In the genomic region with DNA sequence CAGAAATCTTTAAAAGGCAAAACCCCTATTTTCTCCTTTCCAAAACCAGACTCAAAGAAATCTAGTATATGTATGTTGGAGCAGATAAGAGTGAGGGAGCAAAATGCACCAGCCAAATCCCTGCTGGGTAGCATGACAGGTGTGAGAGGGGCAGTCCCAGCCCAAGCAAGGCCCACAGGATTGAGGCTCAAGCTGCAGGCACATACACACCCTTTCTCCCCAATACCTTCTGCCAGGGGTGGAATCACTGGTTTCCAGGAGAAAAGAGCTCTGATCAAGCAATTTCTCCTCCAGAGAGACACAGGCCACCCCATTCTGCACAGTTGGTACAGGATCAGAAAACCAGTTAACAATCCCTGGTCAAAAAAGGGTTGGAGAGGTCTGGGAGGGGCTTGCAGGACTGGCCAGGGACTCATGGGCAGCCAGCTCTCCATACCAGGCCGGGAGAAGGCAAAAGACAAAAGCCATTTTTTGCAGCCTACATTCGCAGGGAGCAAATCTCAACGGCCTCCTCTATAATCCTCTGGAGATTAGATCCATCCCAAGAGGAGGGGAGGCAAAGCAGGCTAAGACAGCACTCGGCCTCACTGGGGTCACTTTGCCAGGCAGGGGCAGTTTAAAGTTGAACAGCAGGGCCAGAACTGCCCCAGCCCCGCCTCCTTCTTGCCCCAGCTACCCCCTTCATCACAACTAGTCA, we compare ENCODE assay signal across 9 cellular contexts. TPM values are rescaled to one million over a fixed set of nuclear protein-coding genes. Genes with fewer than 3 reads are reported as not detected.
A peak's percentile ranks its signal among the peaks of the same experiment; 100 is the strongest.
DNase-seq lines count a peak whose midpoint lies in the region; ATAC-seq lines count a peak whose summit lies in the region.
"Had no signal": no experiment of that assay in that cellular context is flagged by ENCODE, and none has a peak within 500 bp of the region (broad histone marks: within the 10 kb centered on the region; RNA-seq: fewer than 3 reads in every experiment).

No MANE protein-coding gene starts in this region.

- peak overlapping the region; percentile 97 for H3K9ac ChIP-seq in iPS-15b (ENCODE audit: low read depth, low read length)

- H3K36me3 ChIP-seq in iPS-15b (ENCODE audit: control insufficient read depth, insufficient read depth, low read length): peaks cover 10% of the 10 kb centered on the region

- no peaks in the 10 kb centered on the region for H3K27me3 Mint-ChIP-seq in activated CD4-positive, alpha-beta memory T cell treated with anti-CD3 and anti-CD28 coated beads for 36 hours
- no peaks in the 10 kb centered on the region for H3K27me3 Mint-ChIP-seq in stimulated activated naive CD8-positive, alpha-beta T cell treated with anti-CD3 and anti-CD28 coated beads, Interleukin-15, amount 100 ng/mL, for 72 hours

- DNase-seq in NCI-H82 (lab: John Stamatoyannopoulos, UW): peak; percentile 82
- no peak for DNase-seq in NCI-H82 treated with DMSO at 0.1 percent for 48 hours (lab: John Stamatoyannopoulos, UW; ENCODE audit: unreplicated experiment)
- no peak for DNase-seq in activated CD4-positive, alpha-beta memory T cell treated with anti-CD3 and anti-CD28 coated beads for 36 hours
- no peak for DNase-seq in stimulated activated naive CD8-positive, alpha-beta T cell treated with anti-CD3 and anti-CD28 coated beads, Interleukin-15, amount 100 ng/mL, for 72 hours
- no peak for DNase-seq in DMS79 treated with DMSO at 0.1 percent for 48 hours (lab: John Stamatoyannopoulos, UW)
- DNase-seq in NCI-H1436 (lab: John Stamatoyannopoulos, UW): no peak
- no peak for DNase-seq in GDM1 (lab: John Stamatoyannopoulos, UW)

- POLR2A ChIA-PET in activated CD4-positive, alpha-beta memory T cell treated with anti-CD3 and anti-CD28 coated beads for 36 hours (lab: Charles Lee): interaction anchor here (0.8 to 1.5 kb wide), 3 partner anchors 11 to 41 kb away, joined by 3 to 5 read pairs (median 4); a partner anchor contains a TSS

- peaks cover 14% of the 10 kb centered on the region for H3K36me3 Mint-ChIP-seq in activated CD4-positive, alpha-beta memory T cell treated with anti-CD3 and anti-CD28 coated beads for 36 hours

- peaks cover 47% of the 10 kb centered on the region for H3K4me1 Mint-ChIP-seq in activated CD4-positive, alpha-beta memory T cell treated with anti-CD3 and anti-CD28 coated beads for 36 hours (ENCODE audit: low read depth)
- peaks cover 63% of the 10 kb centered on the region for H3K4me1 Mint-ChIP-seq in stimulated activated naive CD8-positive, alpha-beta T cell treated with anti-CD3 and anti-CD28 coated beads, Interleukin-15, amount 100 ng/mL, for 72 hours

- H3K4me3 Mint-ChIP-seq in activated CD4-positive, alpha-beta memory T cell treated with anti-CD3 and anti-CD28 coated beads for 36 hours: peak overlapping the region; percentile 94
- peak overlapping the region; percentile 94 to 97 for H3K4me3 Mint-ChIP-seq in stimulated activated naive CD8-positive, alpha-beta T cell treated with anti-CD3 and anti-CD28 coated beads, Interleukin-15, amount 100 ng/mL, for 72 hours

- H3K4me1 ChIP-seq in iPS-15b (ENCODE audit: control insufficient read depth, insufficient read depth, low read length): peaks cover 23% of the 10 kb centered on the region

- peak overlapping the region; percentile 85 for H3K27ac Mint-ChIP-seq in activated CD4-positive, alpha-beta memory T cell treated with anti-CD3 and anti-CD28 coated beads for 36 hours
- H3K27ac Mint-ChIP-seq in stimulated activated naive CD8-positive, alpha-beta T cell treated with anti-CD3 and anti-CD28 coated beads, Interleukin-15, amount 100 ng/mL, for 72 hours: peak overlapping the region; percentile 96

- no peaks in the 10 kb centered on the region for H3K27me3 ChIP-seq in iPS-15b (ENCODE audit: control insufficient read depth, insufficient read depth, low read length)

- ATAC-seq in stimulated activated naive CD8-positive, alpha-beta T cell treated with anti-CD3 and anti-CD28 coated beads, Interleukin-15, amount 100 ng/mL, for 72 hours: no peak

- intact Hi-C loops in activated CD4-positive, alpha-beta memory T cell treated with anti-CD3 and anti-CD28 coated beads for 36 hours (cut with micrococcal nuclease): loop anchor here (5.0 kb wide), 2 partner anchors 74 to 179 kb away; a partner anchor contains a TSS

- H3K4me3 ChIP-seq in iPS-15b (ENCODE audit: low read depth, low read length): peak overlapping the region; percentile 85

- CTCF ChIA-PET in activated CD4-positive, alpha-beta memory T cell treated with anti-CD3 and anti-CD28 coated beads for 36 hours (lab: Charles Lee): interaction anchor here (0.8 to 3.6 kb wide), 8 partner anchors 11 to 72 kb away, joined by 3 to 17 read pairs (median 8); a partner anchor contains a TSS

- no peaks in the 10 kb centered on the region for H3K9me3 Mint-ChIP-seq in activated CD4-positive, alpha-beta memory T cell treated with anti-CD3 and anti-CD28 coated beads for 36 hours
- no peaks in the 10 kb centered on the region for H3K9me3 Mint-ChIP-seq in stimulated activated naive CD8-positive, alpha-beta T cell treated with anti-CD3 and anti-CD28 coated beads, Interleukin-15, amount 100 ng/mL, for 72 hours

- H3K9me3 ChIP-seq in iPS-15b (ENCODE audit: control insufficient read depth, insufficient read depth, low read length): no peaks in the 10 kb centered on the region

RNA-seq across cellular contexts. Expression of a gene that starts 2.1 kb away (rescaled TPM):
- total RNA-seq in activated CD4-positive, alpha-beta memory T cell treated with anti-CD3 and anti-CD28 coated beads for 36 hours: 10 to 100 TPM; 47.9 to 49.0 TPM

RNA-seq across cellular contexts. Expression of a gene that starts 11.3 kb away (rescaled TPM):
- 10 to 100 TPM; 15.6 to 16.1 TPM for total RNA-seq in activated CD4-positive, alpha-beta memory T cell treated with anti-CD3 and anti-CD28 coated beads for 36 hours

RNA-seq across cellular contexts. Expression of a gene that starts 36.1 kb away (rescaled TPM):
- total RNA-seq in activated CD4-positive, alpha-beta memory T cell treated with anti-CD3 and anti-CD28 coated beads for 36 hours: not detected
- total RNA-seq: RPMI7951 had no signal

RNA-seq across cellular contexts. Expression of a gene that starts 39.9 kb away (rescaled TPM):
- 10 to 100 TPM; 52.0 to 55.8 TPM for total RNA-seq in activated CD4-positive, alpha-beta memory T cell treated with anti-CD3 and anti-CD28 coated beads for 36 hours

RNA-seq across cellular contexts. Expression of a gene that starts 52.1 kb away (rescaled TPM):
- 10 to 100 TPM; 55.0 to 59.1 TPM for total RNA-seq in activated CD4-positive, alpha-beta memory T cell treated with anti-CD3 and anti-CD28 coated beads for 36 hours
